In the genomic region with DNA sequence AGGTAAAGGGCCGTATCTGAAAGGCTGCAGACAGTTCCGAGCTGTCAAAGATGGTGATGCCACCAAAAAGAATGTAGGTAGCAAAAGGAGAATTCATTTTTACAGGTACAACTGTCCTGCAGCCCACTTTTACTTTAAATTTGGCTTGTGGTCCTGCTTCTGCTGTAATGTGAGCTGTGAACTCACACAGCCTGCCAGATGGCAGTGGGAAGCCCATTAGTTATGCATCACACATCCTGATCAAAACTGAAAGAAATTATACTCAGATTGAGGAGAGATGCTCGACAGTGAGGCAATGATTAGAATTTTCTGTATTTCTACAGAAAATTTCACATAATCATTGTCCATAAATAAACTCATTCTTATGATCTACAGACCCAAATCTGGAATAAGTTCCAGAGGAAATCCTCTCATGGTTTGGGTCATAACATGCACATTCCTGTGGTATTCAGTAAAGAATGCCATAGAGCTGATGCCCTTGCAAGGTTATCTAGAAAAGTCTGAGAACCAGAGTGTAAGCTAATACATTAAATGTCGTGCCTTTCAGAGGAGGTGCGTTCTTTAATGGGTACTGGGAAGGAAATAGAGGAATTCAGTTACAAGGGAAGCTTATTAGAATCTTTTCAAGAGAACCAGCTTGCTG, we compare ENCODE assay signal across 10 cellular contexts. TPM values are rescaled to one million over a fixed set of nuclear protein-coding genes. Genes with fewer than 3 reads are reported as not detected.
DNase-seq lines count a peak whose midpoint lies in the region; ATAC-seq and TF ChIP-seq lines count a peak whose summit lies in the region.
"Had no signal": no experiment of that assay in that cellular context is flagged by ENCODE, and none has a peak within 500 bp of the region (broad histone marks: within the 10 kb centered on the region; RNA-seq: fewer than 3 reads in every experiment).

No MANE protein-coding gene starts in this region.

- H3K27ac Mint-ChIP-seq in activated B cell treated with CpG ODN at 0.5 μM for 24 hours = no peak overlapping the region
- H3K27ac Mint-ChIP-seq: stimulated activated naive CD8-positive, alpha-beta T cell treated with anti-CD3 and anti-CD28 coated beads, Interleukin-15, Interleukin-2, amounts not matched to agents 100 ng/mL and 50 ng/mL, for 24 hours had no signal

- H3K4me3 Mint-ChIP-seq in activated B cell treated with CpG ODN at 0.5 μM for 24 hours = no peak overlapping the region
- H3K4me3 Mint-ChIP-seq: stimulated activated naive CD8-positive, alpha-beta T cell treated with anti-CD3 and anti-CD28 coated beads, Interleukin-15, Interleukin-2, amounts not matched to agents 100 ng/mL and 50 ng/mL, for 24 hours had no signal

- H3K9me3 Mint-ChIP-seq in activated B cell treated with CpG ODN at 0.5 μM for 24 hours = no peaks in the 10 kb centered on the region
- H3K9me3 Mint-ChIP-seq: stimulated activated naive CD8-positive, alpha-beta T cell treated with anti-CD3 and anti-CD28 coated beads, Interleukin-15, Interleukin-2, amounts not matched to agents 100 ng/mL and 50 ng/mL, for 24 hours had no signal

- H3K4me1 Mint-ChIP-seq in activated B cell treated with CpG ODN at 0.5 μM for 24 hours = peaks cover 13% of the 10 kb centered on the region

- 42 to 46% methylated on average over 5 of the region's 5 CpGs for WGBS in body of pancreas, 2 donors

- no peak for TF ChIP-seq POLR2A in body of pancreas (IDR thresholded peaks at IDR 0.05)

- no peak overlapping the region for H3K4me3 ChIP-seq in HFF-Myc (replicated peaks; ENCODE audit: low read depth, low read length)
- H3K4me3 ChIP-seq in body of pancreas = no peak overlapping the region

- no peaks in the 10 kb centered on the region for H3K36me3 Mint-ChIP-seq in activated B cell treated with CpG ODN at 0.5 μM for 24 hours (ENCODE audit: low read depth)

- CTCF ChIA-PET in activated B cell treated with CpG ODN at 0.5 μM for 24 hours (lab: Charles Lee) = interaction anchor here (0.8 kb wide), 2 partner anchors 23 to 87 kb away, joined by 3 read pairs; no protein-coding TSS in a partner anchor

- H3K27me3 Mint-ChIP-seq in activated B cell treated with CpG ODN at 0.5 μM for 24 hours = peaks cover 4% of the 10 kb centered on the region
- H3K27me3 Mint-ChIP-seq: stimulated activated naive CD8-positive, alpha-beta T cell treated with anti-CD3 and anti-CD28 coated beads, Interleukin-15, Interleukin-2, amounts not matched to agents 100 ng/mL and 50 ng/mL, for 24 hours had no signal

- POLR2A ChIA-PET in activated B cell treated with CpG ODN at 0.5 μM for 24 hours (lab: Charles Lee) = interaction anchor here (1.9 kb wide), 1 partner anchor 27 kb away, joined by 5 read pairs; no protein-coding TSS in a partner anchor

- intact Hi-C loops in activated B cell treated with CpG ODN at 0.5 μM for 24 hours (cut with micrococcal nuclease) (no loop called here), body of pancreas (cut with DNase I) (no loop called here)

- H3K9me3 ChIP-seq in body of pancreas = no peaks in the 10 kb centered on the region

- no peaks in the 10 kb centered on the region for H3K36me3 ChIP-seq in body of pancreas (replicated peaks in 1 of 2; ENCODE audit: insufficient read depth in 1 of 2, low read depth in 2 of 2)

- TF ChIP-seq CTCF in HFF-Myc (IDR thresholded peaks at IDR 0.05; ENCODE audit: low read depth, low read length, missing control alignments) = no peak
- TF ChIP-seq CTCF in activated B cell treated with CpG ODN at 0.5 μM for 24 hours (IDR thresholded peaks at IDR 0.05) = no peak
- TF ChIP-seq CTCF in body of pancreas (IDR thresholded peaks at IDR 0.05) = no peak

- ATAC-seq in activated B cell treated with CpG ODN at 0.5 μM for 24 hours (ENCODE audit: low read depth) = peak; percentile 50
- ATAC-seq in GM21515 (IDR thresholded peaks at IDR 0.05; ENCODE audit: unreplicated experiment) = no peak
- ATAC-seq in body of pancreas = no peak

- no peak overlapping the region for H3K27ac ChIP-seq in body of pancreas

- H3K27me3 ChIP-seq in body of pancreas = no peaks in the 10 kb centered on the region

- no peaks in the 10 kb centered on the region for H3K4me1 ChIP-seq in body of pancreas

- DNase-seq in Ammon's horn (ENCODE audit: low spot score) (peak; percentile 58), HFF-Myc (ENCODE audit: extremely low read depth, low read depth) (peak; percentile 58), activated B cell treated with CpG ODN at 0.5 μM for 24 hours (no peak), iris pigment epithelial cell (ENCODE audit: low read depth) (peak; percentile 88), OCI-M1 (lab: John Stamatoyannopoulos, UW) (no peak), body of pancreas (no peak)
- DNase-seq in central memory CD4-positive, alpha-beta T cell = no peak
- DNase-seq: GDM1 had no signal

RNA-seq across cellular contexts. Expression of gene E2F3, which starts 23.9 kb away (rescaled TPM):
- total RNA-seq in activated B cell treated with CpG ODN at 0.5 μM for 24 hours (14.0 and 15.6 TPM in 2 replicates), body of pancreas (1 to 10 TPM; 2.0 to 2.3 TPM)

Comparison
In these comparisons a context has a peak if more than half of its experiments do, and no peak if none do; other contexts are left out.
1. DNase-seq: peak in Ammon's horn (single experiment), HFF-Myc (single experiment) and iris pigment epithelial cell (single experiment); none in activated B cell treated with CpG ODN at 0.5 μM for 24 hours (single experiment), OCI-M1 (single experiment), central memory CD4-positive, alpha-beta T cell (single experiment) and body of pancreas (0 of 4).